Comparison of ENCODE assay signal across 25 cellular contexts in the genomic region with DNA sequence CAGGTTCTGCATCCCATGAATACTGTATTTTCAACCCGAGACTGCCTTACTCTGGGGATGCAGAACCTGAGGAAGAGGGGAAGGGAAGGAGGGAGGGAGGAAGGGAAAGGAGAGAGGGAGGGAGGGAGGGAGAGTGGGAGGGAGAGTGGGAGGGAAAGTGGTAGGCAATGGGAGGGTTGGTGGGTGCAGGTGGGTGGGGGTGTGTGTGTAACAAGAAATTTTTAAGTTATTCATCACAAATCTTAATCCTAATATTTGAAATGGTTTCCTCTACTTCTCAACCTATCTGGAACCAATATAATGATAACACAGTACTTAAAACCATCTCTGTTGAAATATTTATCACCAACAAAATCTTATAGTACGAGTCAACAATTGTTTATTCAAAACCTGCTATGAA.
"Had no signal": no experiment of that assay in that cellular context is flagged by ENCODE, and none has a peak within 500 bp of the region (broad histone marks: within the 10 kb centered on the region; RNA-seq: fewer than 3 reads in every experiment).

No MANE protein-coding gene starts in this region.

- H3K9ac ChIP-seq: SK-N-SH had no signal

- H3K4me3 ChIP-seq: adrenal gland, Peyer's patch, SJCRH30 had no signal

- H3K27me3 Mint-ChIP-seq: activated CD4-positive, alpha-beta memory T cell treated with anti-CD3 and anti-CD28 coated beads for 36 hours; activated CD4-positive, alpha-beta T cell treated with anti-CD3 and anti-CD28 coated beads, Interleukin-2, amount 10 ng/mL, durations not matched to agents 7 days and 5 days; activated naive CD8-positive, alpha-beta T cell treated with anti-CD3 and anti-CD28 coated beads, Interleukin-2, amount 10 ng/mL, durations not matched to agents 7 days and 5 days had no signal

- H3K4me2 ChIP-seq: SK-N-SH had no signal

- H3K9me3 ChIP-seq: adrenal gland, Peyer's patch, SJCRH30, SK-N-SH had no signal

- H3K27me3 ChIP-seq: adrenal gland, Peyer's patch, SJCRH30 had no signal

- H3K27ac Mint-ChIP-seq: activated CD4-positive, alpha-beta memory T cell treated with anti-CD3 and anti-CD28 coated beads for 36 hours; activated CD4-positive, alpha-beta T cell treated with anti-CD3 and anti-CD28 coated beads, Interleukin-2, amount 10 ng/mL, durations not matched to agents 7 days and 5 days; activated naive CD4-positive, alpha-beta T cell treated with anti-CD3 and anti-CD28 coated beads for 36 hours; activated naive CD8-positive, alpha-beta T cell treated with anti-CD3 and anti-CD28 coated beads, Interleukin-2, amount 10 ng/mL, durations not matched to agents 7 days and 5 days; activated T-helper 1 cell treated with anti-CD3 and anti-CD28 coated beads, Interleukin-12 subunit alpha, Interleukin-12 subunit beta, Interleukin-2, Interleukin-4 antibody, amounts not matched to agents 30 ng/mL and 10 ng/mL and 1 ng/mL, durations not matched to agents 14 hours and 24 hours and 36 hours; WTC11 had no signal

- H3K27ac ChIP-seq: adrenal gland, Peyer's patch, RWPE1, SJCRH30 had no signal

- DNase-seq: activated CD4-positive, alpha-beta memory T cell treated with anti-CD3 and anti-CD28 coated beads for 36 hours; activated CD4-positive, alpha-beta T cell treated with anti-CD3 and anti-CD28 coated beads, Interleukin-2, amount 10 ng/mL, durations not matched to agents 7 days and 5 days; activated CD4-positive, CD25-positive, alpha-beta regulatory T cell treated with anti-CD3 and anti-CD28 coated beads, Interleukin-2, amount 50 U/mL, for 72 hours; activated CD8-positive, alpha-beta memory T cell treated with anti-CD3 and anti-CD28 coated beads for 24 hours; activated gamma-delta T cell; activated naive CD4-positive, alpha-beta T cell treated with anti-CD3 and anti-CD28 coated beads for 36 hours; activated naive CD8-positive, alpha-beta T cell treated with anti-CD3 and anti-CD28 coated beads, Interleukin-2, amount 10 ng/mL, durations not matched to agents 7 days and 5 days; adrenal gland; anterior cingulate cortex; cerebellar nuclear complex; Karpas-422; NCI-H1048; NCI-H146; NCI-H187 treated with DMSO at 0.1 percent for 48 hours; NCI-H2081 treated with DMSO at 0.1 percent for 48 hours; NCI-H446; NCI-H524; Peyer's patch; Right ventricle myocardium superior; SJCRH30; SK-N-SH; T-helper 9 cell had no signal

- H3K4me1 ChIP-seq: adrenal gland, Peyer's patch, SJCRH30 had no signal

- H3K9me3 Mint-ChIP-seq: activated CD4-positive, alpha-beta memory T cell treated with anti-CD3 and anti-CD28 coated beads for 36 hours; activated CD4-positive, alpha-beta T cell treated with anti-CD3 and anti-CD28 coated beads, Interleukin-2, amount 10 ng/mL, durations not matched to agents 7 days and 5 days; activated naive CD4-positive, alpha-beta T cell treated with anti-CD3 and anti-CD28 coated beads for 36 hours; activated naive CD8-positive, alpha-beta T cell treated with anti-CD3 and anti-CD28 coated beads, Interleukin-2, amount 10 ng/mL, durations not matched to agents 7 days and 5 days; activated T-helper 1 cell treated with anti-CD3 and anti-CD28 coated beads, Interleukin-12 subunit alpha, Interleukin-12 subunit beta, Interleukin-2, Interleukin-4 antibody, amounts not matched to agents 30 ng/mL and 10 ng/mL and 1 ng/mL, durations not matched to agents 14 hours and 24 hours and 36 hours; WTC11 had no signal

- H3K4me3 Mint-ChIP-seq: activated CD4-positive, alpha-beta memory T cell treated with anti-CD3 and anti-CD28 coated beads for 36 hours; activated CD4-positive, alpha-beta T cell treated with anti-CD3 and anti-CD28 coated beads, Interleukin-2, amount 10 ng/mL, durations not matched to agents 7 days and 5 days; activated naive CD4-positive, alpha-beta T cell treated with anti-CD3 and anti-CD28 coated beads for 36 hours; activated naive CD8-positive, alpha-beta T cell treated with anti-CD3 and anti-CD28 coated beads, Interleukin-2, amount 10 ng/mL, durations not matched to agents 7 days and 5 days; activated T-helper 1 cell treated with anti-CD3 and anti-CD28 coated beads, Interleukin-12 subunit alpha, Interleukin-12 subunit beta, Interleukin-2, Interleukin-4 antibody, amounts not matched to agents 30 ng/mL and 10 ng/mL and 1 ng/mL, durations not matched to agents 14 hours and 24 hours and 36 hours; WTC11 had no signal

- ATAC-seq: WTC11 had no signal

- H3K4me1 Mint-ChIP-seq: activated CD4-positive, alpha-beta T cell treated with anti-CD3 and anti-CD28 coated beads, Interleukin-2, amount 10 ng/mL, durations not matched to agents 7 days and 5 days had no signal
